Comparison of ENCODE assay signal across 8 cellular contexts in genomic region chr17:44323359-44324091, GRCh38. TPM values are rescaled to one million over a fixed set of nuclear protein-coding genes. Genes with fewer than 3 reads are reported as not detected.
DNase-seq lines count a peak whose midpoint lies in the region; ATAC-seq and TF ChIP-seq lines count a peak whose summit lies in the region.

No MANE protein-coding gene starts in this region.

- 60% methylated on average over 27 of the region's 27 CpGs for WGBS in right cardiac atrium

- CTCF ChIA-PET in activated B cell treated with CpG ODN at 0.5 μM for 24 hours (lab: Charles Lee), result interaction anchor here (0.9 to 2.6 kb wide), 2 partner anchors 31 to 114 kb away, joined by 4 to 7 read pairs; no protein-coding TSS in a partner anchor

- peaks cover 9% of the 10 kb centered on the region for H3K79me2 ChIP-seq in GM23338 (replicated peaks; ENCODE audit: insufficient read depth)

- H3K36me3 ChIP-seq in GM23338 (ENCODE audit: insufficient read depth), result 0 out of 2 replicates have a peak, but pooled peaks cover 4% of the 10 kb centered on the region
- H3K36me3 ChIP-seq in skeletal muscle tissue (ENCODE audit: control insufficient read depth in 3 of 3, insufficient read depth in 3 of 3, low read length in 3 of 3), result peaks cover 28 to 30% (median 29%) of the 10 kb centered on the region in 3 donors

- no peaks in the 10 kb centered on the region for H3K9me2 ChIP-seq in GM23338 (ENCODE audit: insufficient read depth)

- no peak overlapping the region for H3K27ac ChIP-seq in GM23338 (ENCODE audit: low read depth)
- H3K27ac ChIP-seq in right cardiac atrium (ENCODE audit: low read length), result no peak overlapping the region
- H3K27ac ChIP-seq in skeletal muscle tissue (ENCODE audit: low read depth, low read length), result no peak overlapping the region

- no peak overlapping the region; the same call in 1 of the 2 replicates for H3K27ac Mint-ChIP-seq in GM23338
- no peak overlapping the region for H3K27ac Mint-ChIP-seq in activated B cell treated with CpG ODN at 0.5 μM for 24 hours

- H3K9ac ChIP-seq in skeletal muscle tissue (ENCODE audit: low read depth in 1 of 3, low read length in 3 of 3), result peak overlapping the region; percentile 79 to 92 (median 87)

- no peaks in the 10 kb centered on the region for H3K9me3 ChIP-seq in right cardiac atrium (ENCODE audit: control insufficient read depth, low read length)
- no peaks in the 10 kb centered on the region for H3K9me3 ChIP-seq in skeletal muscle tissue (ENCODE audit: control insufficient read depth in 3 of 3, low read length in 3 of 3)

- peaks cover 35% of the 10 kb centered on the region for H3K36me3 Mint-ChIP-seq in GM23338 (ENCODE audit: low read depth)
- peaks cover 40% of the 10 kb centered on the region for H3K36me3 Mint-ChIP-seq in activated B cell treated with CpG ODN at 0.5 μM for 24 hours (ENCODE audit: low read depth)

- POLR2A ChIA-PET in activated B cell treated with CpG ODN at 0.5 μM for 24 hours (lab: Charles Lee), result interaction anchor here (2.7 to 11.6 kb wide), 4 partner anchors 22 to 137 kb away, joined by 10 to 237 read pairs (median 32); partner anchors contain the start of genes GRN, TMUB2 and UBTF

- H3K4me3 ChIP-seq in GM23338 (peak overlapping the region; percentile 89), right cardiac atrium (ENCODE audit: low read length) (peak overlapping the region; percentile 87), skeletal muscle tissue (ENCODE audit: low read length in 3 of 3) (peak overlapping the region; percentile 74 to 92 (median 91))

- H3K4me1 ChIP-seq in GM23338 (ENCODE audit: insufficient read depth) (no peaks in the 10 kb centered on the region; the same call in 1 of the 2 replicates), right cardiac atrium (ENCODE audit: control insufficient read depth, insufficient read depth, low read length) (no peaks in the 10 kb centered on the region), skeletal muscle tissue (ENCODE audit: control insufficient read depth in 3 of 3, insufficient read depth in 3 of 3, low read length in 3 of 3) (peaks cover 11 to 28% (median 19%) of the 10 kb centered on the region in 3 donors)

- intact Hi-C loops in activated B cell treated with CpG ODN at 0.5 μM for 24 hours (cut with micrococcal nuclease) (loop anchor here (1.0 to 2.0 kb wide), 7 partner anchors 15 to 253 kb away; partner anchors contain the start of genes G6PC3, GRN, RUNDC3A and TMUB2), right cardiac atrium (cut with DNase I) (loop anchor here in 3 of 4 donors (2.0 to 5.0 kb wide), 3 partner anchors 101 to 113 kb away; no protein-coding TSS in a partner anchor)

- peak overlapping the region; percentile 92 for H3K4me2 ChIP-seq in GM23338

- H3K4me3 Mint-ChIP-seq in GM23338, result peak overlapping the region; percentile 92
- peak overlapping the region; percentile 81 for H3K4me3 Mint-ChIP-seq in activated B cell treated with CpG ODN at 0.5 μM for 24 hours

- TF ChIP-seq CTCF in GM23338 (conservative IDR thresholded peaks at IDR 0.05; ENCODE audit: low read depth in 2 of 2), result no peak
- no peak for TF ChIP-seq CTCF in activated B cell treated with CpG ODN at 0.5 μM for 24 hours (IDR thresholded peaks at IDR 0.05)

- ATAC-seq in GM23338, result no peak
- ATAC-seq in activated B cell treated with CpG ODN at 0.5 μM for 24 hours (ENCODE audit: low read depth), result no peak
- no peak for ATAC-seq in right cardiac atrium
- no peak for ATAC-seq in GM21381 (IDR thresholded peaks at IDR 0.05; ENCODE audit: unreplicated experiment)

- peaks cover 34% of the 10 kb centered on the region for H3K27me3 Mint-ChIP-seq in GM23338 (ENCODE audit: insufficient read depth, low read depth, poor library complexity)
- H3K27me3 Mint-ChIP-seq in activated B cell treated with CpG ODN at 0.5 μM for 24 hours, result no peaks in the 10 kb centered on the region

- peaks cover 16% of the 10 kb centered on the region for H3K27me3 ChIP-seq in GM23338 (ENCODE audit: insufficient read depth)
- no peaks in the 10 kb centered on the region for H3K27me3 ChIP-seq in right cardiac atrium (ENCODE audit: control insufficient read depth, insufficient read depth)
- H3K27me3 ChIP-seq in skeletal muscle tissue (ENCODE audit: control insufficient read depth in 3 of 3, insufficient read depth in 3 of 3, low read length in 3 of 3), result no peaks in the 10 kb centered on the region

- H3K9me3 Mint-ChIP-seq in GM23338 (no peaks in the 10 kb centered on the region), activated B cell treated with CpG ODN at 0.5 μM for 24 hours (no peaks in the 10 kb centered on the region)

- H3F3A ChIP-seq in GM23338 (replicated peaks; ENCODE audit: low read depth), result peaks cover 8% of the 10 kb centered on the region; the same call in 1 of the 2 replicates

- no peak overlapping the region for H2AFZ ChIP-seq in GM23338

- H4K20me1 ChIP-seq in GM23338 (replicated peaks; ENCODE audit: insufficient read depth), result no peaks in the 10 kb centered on the region

- peaks cover 12% of the 10 kb centered on the region for H3K4me1 Mint-ChIP-seq in GM23338
- peaks cover 33% of the 10 kb centered on the region for H3K4me1 Mint-ChIP-seq in activated B cell treated with CpG ODN at 0.5 μM for 24 hours

- DNase-seq in GM23338 (ENCODE audit: low spot score) (no peak), activated B cell treated with CpG ODN at 0.5 μM for 24 hours (no peak), right cardiac atrium (peak in 1 of 3 donors; percentile 36), HPDE6-E6E7 (ENCODE audit: extremely low spot score) (no peak), DMS79 treated with DMSO at 0.1 percent for 48 hours (lab: John Stamatoyannopoulos, UW) (no peak)
- no peak for DNase-seq in activated effector memory CD4-positive, alpha-beta T cell treated with Interleukin-2 at 50 U/mL for 16 hours

TF ChIP-seq in GM23338, 12 proteins besides CTCF, POLR2A, EP300 and RAD21 (continues in another document):
- TF ChIP-seq ZNF331 (CRISPR knock-in tag; IDR thresholded peaks at IDR 0.05; ENCODE audit: low read depth), result no peak

RNA-seq across cellular contexts. Expression of gene SLC25A39, which starts 1.1 kb away (rescaled TPM):
- 157 and 184 TPM in 2 replicates for total RNA-seq in GM23338 (2014; rRNA removed; shearing (Covaris generic))
- polyA plus RNA-seq in GM23338 (2016; fragmentation: Nextera tagmentation; extraction: Ambion mirVana) (202 and 215 TPM in 2 replicates), right cardiac atrium (73.0 TPM)
- total RNA-seq in activated B cell treated with CpG ODN at 0.5 μM for 24 hours (119 and 129 TPM in 2 replicates), right cardiac atrium (10 to 100 TPM; 56.7 to 69.9 (median 66.4) TPM), skeletal muscle tissue (65.2 TPM)

RNA-seq across cellular contexts. Expression of gene RUNDC3A, which starts 15.1 kb away (rescaled TPM):
- 4.0 and 5.5 TPM in 2 replicates for total RNA-seq in GM23338 (2014; rRNA removed; shearing (Covaris generic))
- polyA plus RNA-seq in GM23338 (2016; fragmentation: Nextera tagmentation; extraction: Ambion mirVana) (3.7 and 6.3 TPM in 2 replicates), right cardiac atrium (1.6 TPM)
- total RNA-seq in activated B cell treated with CpG ODN at 0.5 μM for 24 hours (0.07 and 0.17 TPM in 2 replicates), right cardiac atrium (1 to 10 TPM; 1.8 to 4.5 (median 2.3) TPM), skeletal muscle tissue (6.8 TPM)

RNA-seq across cellular contexts. Expression of gene GRN, which starts 21.6 kb away (rescaled TPM):
- total RNA-seq in GM23338 (2014; rRNA removed; shearing (Covaris generic)), result 193 and 216 TPM in 2 replicates
- polyA plus RNA-seq in GM23338 (2016; fragmentation: Nextera tagmentation; extraction: Ambion mirVana), result 101 and 122 TPM in 2 replicates
- total RNA-seq in activated B cell treated with CpG ODN at 0.5 μM for 24 hours, result 229 and 250 TPM in 2 replicates
- total RNA-seq in right cardiac atrium, result 100 to 1,000 TPM; 158 to 215 (median 194) TPM
- 100 TPM for polyA plus RNA-seq in right cardiac atrium
- total RNA-seq in skeletal muscle tissue, result 270 TPM

RNA-seq across cellular contexts. Expression of gene FAM171A2, which starts 40.1 kb away (rescaled TPM):
- total RNA-seq in GM23338 (2014; rRNA removed; shearing (Covaris generic)), result 26.6 and 35.4 TPM in 2 replicates
- polyA plus RNA-seq in GM23338 (2016; fragmentation: Nextera tagmentation; extraction: Ambion mirVana) (3.9 and 4.1 TPM in 2 replicates), right cardiac atrium (1.9 TPM)
- total RNA-seq in activated B cell treated with CpG ODN at 0.5 μM for 24 hours (0.49 and 0.75 TPM in 2 replicates), right cardiac atrium (1 to 10 TPM; 2.4 to 4.0 (median 3.1) TPM), skeletal muscle tissue (38.6 TPM)

RNA-seq across cellular contexts. Expression of gene SLC4A1, which starts 55.6 kb away (rescaled TPM):
- not detected in 2 replicates for total RNA-seq in GM23338 (2014; rRNA removed; shearing (Covaris generic))
- polyA plus RNA-seq in GM23338 (2016; fragmentation: Nextera tagmentation; extraction: Ambion mirVana), result not detected in 2 replicates
- total RNA-seq in activated B cell treated with CpG ODN at 0.5 μM for 24 hours, result 0.10 and 0.13 TPM in 2 replicates
- under 1 TPM in 3 of 4 donors, not detected in 1; 0.31 to 0.72 (median 0.46) TPM for total RNA-seq in right cardiac atrium
- polyA plus RNA-seq in right cardiac atrium, result 0.16 TPM
- 47.0 TPM for total RNA-seq in skeletal muscle tissue
